In genomic region chr6:116410945-116411623, GRCh38 we compare ENCODE assay signal across 10 cellular contexts. TPM values are rescaled to one million over a fixed set of nuclear protein-coding genes. Genes with fewer than 3 reads are reported as not detected.
DNase-seq lines count a peak whose midpoint lies in the region; ATAC-seq and TF ChIP-seq lines count a peak whose summit lies in the region.
"Had no signal": no experiment of that assay in that cellular context is flagged by ENCODE, and none has a peak within 500 bp of the region (broad histone marks: within the 10 kb centered on the region; RNA-seq: fewer than 3 reads in every experiment).

No MANE protein-coding gene starts in this region.

- no peak for TF ChIP-seq CTCF in IMR-90 (conservative IDR thresholded peaks at IDR 0.05; ENCODE audit: low read depth, low read length)

- H3K27me3 ChIP-seq in ACC112 (ENCODE audit: insufficient read depth, low read length): no peaks in the 10 kb centered on the region
- no peaks in the 10 kb centered on the region for H3K27me3 ChIP-seq in IMR-90 (ENCODE audit: control insufficient read depth, insufficient read depth, low read length)

- no peak overlapping the region for H4K5ac ChIP-seq in IMR-90 (ENCODE audit: low read depth, low read length)

- peaks cover 43% of the 10 kb centered on the region for H3K79me2 ChIP-seq in ACC112 (ENCODE audit: control insufficient read depth, insufficient read depth, low read length, unreplicated experiment)

- no peak overlapping the region for H2AK9ac ChIP-seq in IMR-90 (replicated peaks; ENCODE audit: low read depth, low read length, poor library complexity)

- CTCF ChIA-PET in IMR-90 (lab: Yijun Ruan, JAX): no interaction called here

- H4K91ac ChIP-seq in IMR-90 (ENCODE audit: insufficient read depth, low read depth, low read length): no peak overlapping the region

- H3K14ac ChIP-seq in IMR-90 (replicated peaks; ENCODE audit: low read depth, low read length): no peak overlapping the region

- H3K9ac ChIP-seq in IMR-90 (ENCODE audit: low read depth, low read length): no peak overlapping the region

- H2BK20ac ChIP-seq in IMR-90 (ENCODE audit: low read depth, low read length): no peak overlapping the region

- H3K4me1 ChIP-seq in ACC112 (ENCODE audit: control insufficient read depth, insufficient read depth, low read length, unreplicated experiment) (peaks cover 34% of the 10 kb centered on the region), IMR-90 (ENCODE audit: control insufficient read depth, insufficient read depth, low read length) (peaks cover 6% of the 10 kb centered on the region)

- BruUV-seq in IMR-90 (replicated peaks; lab: Mats Ljungman, UMichigan): no TSS peak

- TF ChIP-seq RAD21 in IMR-90 (IDR thresholded peaks at IDR 0.05; ENCODE audit: low read length): no peak

- H3K18ac ChIP-seq in IMR-90 (ENCODE audit: low read depth, low read length): no peak overlapping the region

- no peak overlapping the region for H2BK5ac ChIP-seq in IMR-90 (ENCODE audit: low read depth, low read length, poor library complexity, severe bottlenecking)

- intact Hi-C loops in IMR-90 (cut with micrococcal nuclease): no loop called here

- no peaks in the 10 kb centered on the region for H3K9me3 ChIP-seq in IMR-90 (ENCODE audit: control insufficient read depth, insufficient read depth, low read length)

- H2BK15ac ChIP-seq in IMR-90 (ENCODE audit: low read depth, low read length): no peak overlapping the region

- peaks cover 3% of the 10 kb centered on the region; the same call in 1 of the 2 replicates for H4K20me1 ChIP-seq in IMR-90 (ENCODE audit: insufficient read depth, low read length)

- TF ChIP-seq POLR2A in IMR-90 (IDR thresholded peaks at IDR 0.05; ENCODE audit: low read depth, low read length): no peak

- WGBS in IMR-90 (ENCODE audit: extremely low coverage in 2 of 2, insufficient read length in 1 of 2), 2 experiments: 0% methylated on average over 1 of the region's 5 CpGs; no CpG with 5 or more reads in 1 of the 2 experiments

- no peak overlapping the region for H3K56ac ChIP-seq in IMR-90 (ENCODE audit: extremely low read depth, insufficient read depth, low read length)

- H3K79me1 ChIP-seq in IMR-90 (ENCODE audit: low read depth in 1 of 2, low read length in 2 of 2): peaks cover 43 to 60% of the 10 kb centered on the region in 2 experiments

- DNase-seq in IMR-90 (peak; percentile 74), dedifferentiated amniotic fluid mesenchymal stem cell (ENCODE audit: extremely low spot score) (peak; percentile 40), medulla oblongata (ENCODE audit: extremely low spot score) (peak; percentile 60), SIG-M5 (lab: John Stamatoyannopoulos, UW) (no peak), UCSD-AML1 (lab: John Stamatoyannopoulos, UW; ENCODE audit: unreplicated experiment) (no peak)
- DNase-seq: activated naive CD4-positive, alpha-beta T cell treated with Interleukin-2 at 50 U/mL for 16 hours; NCI-H187 had no signal

- POLR2A ChIA-PET in IMR-90 (lab: Charles Lee; ENCODE audit: unreplicated experiment): no interaction called here

- H3K23ac ChIP-seq in IMR-90 (ENCODE audit: low read depth, low read length): no peak overlapping the region

- 0 out of 2 replicates have a peak overlapping the region, but pooled peaks have one; percentile 0 for H3K4me2 ChIP-seq in IMR-90 (ENCODE audit: low read depth, low read length)

- no peak overlapping the region for H2AK5ac ChIP-seq in IMR-90 (ENCODE audit: low read depth, low read length)

- ATAC-seq in IMR-90 (ENCODE audit: low read depth): peak; percentile 65
- ATAC-seq in HG03108 (IDR thresholded peaks at IDR 0.05; ENCODE audit: unreplicated experiment): no peak
- ATAC-seq in HG03571 (IDR thresholded peaks at IDR 0.05; ENCODE audit: unreplicated experiment): no peak

- peaks cover 8% of the 10 kb centered on the region for H3K9me1 ChIP-seq in IMR-90 (ENCODE audit: insufficient read depth, low read length)

- in situ Hi-C loops in IMR-90 (cut with MboI; ENCODE audit: low sequenced_read_pairs): no loop called here

- no peak overlapping the region for H4K8ac ChIP-seq in IMR-90 (ENCODE audit: low read depth in 2 of 2, low read length in 2 of 2)

- no peak overlapping the region for H2BK120ac ChIP-seq in IMR-90 (ENCODE audit: low read depth, low read length)

- H3K27ac ChIP-seq in ACC112 (ENCODE audit: low read depth, low read length): peak overlapping the region; percentile 36
- no peak overlapping the region for H3K27ac ChIP-seq in IMR-90 (ENCODE audit: insufficient read depth, low read length)

- no peak overlapping the region for H3K4ac ChIP-seq in IMR-90 (ENCODE audit: low read depth, low read length)

- H3K36me3 ChIP-seq in ACC112 (ENCODE audit: insufficient read depth, low read length): no peaks in the 10 kb centered on the region
- peaks cover 6% of the 10 kb centered on the region for H3K36me3 ChIP-seq in IMR-90 (ENCODE audit: control insufficient read depth, insufficient read depth, low read length)

- dilution Hi-C loops in IMR-90 (cut with HindIII; ENCODE audit: low sequenced_read_pairs, unreplicated experiment): no loop called here

- H3K4me3 ChIP-seq in ACC112 (ENCODE audit: low read depth, low read length) (0 out of 2 replicates have a peak overlapping the region, but pooled peaks have one; percentile 13), IMR-90 (ENCODE audit: insufficient read depth, low read depth, low read length) (no peak overlapping the region)

- H2AFZ ChIP-seq in ACC112 (ENCODE audit: low read length, unreplicated experiment) (no peak overlapping the region), IMR-90 (replicated peaks; ENCODE audit: low read length, poor library complexity) (no peak overlapping the region)

TF ChIP-seq in IMR-90, 13 proteins besides CTCF, POLR2A, EP300 and RAD21:
- peak; percentile 68; the same call in 1 of the 2 replicates for TF ChIP-seq MXI1 (IDR thresholded peaks at IDR 0.05; ENCODE audit: borderline replicate concordance, low read depth, low read length)
- no peak for TF ChIP-seq CEBPB (IDR thresholded peaks at IDR 0.05; ENCODE audit: low read depth, low read length)
- TF ChIP-seq MAFK (IDR thresholded peaks at IDR 0.05; ENCODE audit: low read depth, low read length): peak; percentile 41
- peak; percentile 46; the same call in 1 of the 2 replicates for TF ChIP-seq USF2 (IDR thresholded peaks at IDR 0.05; ENCODE audit: low read depth, low read length)
- no peak for TF ChIP-seq NFE2L2 (IDR thresholded peaks at IDR 0.05; ENCODE audit: low read depth, low read length)
- TF ChIP-seq BHLHE40 (IDR thresholded peaks at IDR 0.05; ENCODE audit: low read depth, low read length): no peak
TF ChIP-seq in IMR-90: peak in this region for 3.

RNA-seq across cellular contexts. Expression of gene DSE, which starts 40.3 kb away (rescaled TPM):
- total RNA-seq in IMR-90 (2012; rRNA removed): 132 and 154 TPM in 2 replicates
- 43.9 and 48.0 TPM in 2 replicates for polyA plus RNA-seq in IMR-90 (2012; rRNA removed)
- polyA plus RNA-seq in IMR-90 (2012; cell fraction: cytosol; rRNA removed): 19.3 and 19.7 TPM in 2 replicates
- polyA plus RNA-seq in IMR-90 (2012; cell fraction: nucleus; rRNA removed; ENCODE audit: low replicate concordance): 23.4 and 39.5 TPM in 2 replicates

RNA-seq across cellular contexts. Expression of gene CALHM6, which starts 50.1 kb away (rescaled TPM):
- 0.72 and 0.83 TPM in 2 replicates for total RNA-seq in IMR-90 (2012; rRNA removed)
- 1.1 and 1.5 TPM in 2 replicates for polyA plus RNA-seq in IMR-90 (2012; rRNA removed)
- polyA plus RNA-seq in IMR-90 (2012; cell fraction: cytosol; rRNA removed): 1.4 and 1.8 TPM in 2 replicates
- 0.30 and 0.62 TPM in 2 replicates for polyA plus RNA-seq in IMR-90 (2012; cell fraction: nucleus; rRNA removed; ENCODE audit: low replicate concordance)

Comparison
In these comparisons a context has a peak if more than half of its experiments do, and no peak if none do; other contexts are left out.
1. DNase-seq: peak in IMR-90 (single experiment), dedifferentiated amniotic fluid mesenchymal stem cell (single experiment) and medulla oblongata (single experiment); none in SIG-M5 (single experiment) and UCSD-AML1 (single experiment).